21 cellular contexts compared by ENCODE assay signal in the genomic region with DNA sequence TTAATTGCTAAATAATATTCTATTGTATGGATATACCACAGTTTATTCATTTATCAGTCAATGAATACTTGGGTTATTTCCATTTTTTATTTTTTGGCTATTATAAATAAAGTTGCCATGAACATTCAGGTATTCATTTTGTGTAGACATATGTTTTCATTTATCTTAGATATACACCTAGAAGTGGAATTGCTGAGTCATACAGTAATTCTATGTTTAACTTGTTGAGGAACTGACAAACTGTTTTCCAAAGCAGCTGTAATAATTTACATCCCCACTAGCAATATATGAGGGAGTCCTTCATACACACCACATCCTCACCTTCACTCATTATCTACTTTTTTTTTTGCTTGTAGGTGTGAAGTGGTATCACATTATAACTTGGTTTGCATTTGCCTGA.
DNase-seq lines count a peak whose midpoint lies in the region; ATAC-seq, FAIRE-seq and TF ChIP-seq lines count a peak whose summit lies in the region.
"Had no signal": no experiment of that assay in that cellular context is flagged by ENCODE, and none has a peak within 500 bp of the region (broad histone marks: within the 10 kb centered on the region; RNA-seq: fewer than 3 reads in every experiment).

No MANE protein-coding gene starts in this region.

- H2BK5ac ChIP-seq in IMR-90 (ENCODE audit: low read depth, low read length, poor library complexity, severe bottlenecking), result no peak overlapping the region

- H3K9me3 ChIP-seq in HepG2 (ENCODE audit: low read length) (no peaks in the 10 kb centered on the region), right lobe of liver (no peaks in the 10 kb centered on the region), IMR-90 (ENCODE audit: control insufficient read depth, insufficient read depth, low read length) (no peaks in the 10 kb centered on the region)
- H3K9me3 ChIP-seq: BLaER1, Caco-2 had no signal

- H3K4me1 Mint-ChIP-seq in osteocyte (ENCODE audit: unreplicated experiment), result peaks cover 54% of the 10 kb centered on the region
- H3K4me1 Mint-ChIP-seq: B cell; CD4-positive, CD25-positive, alpha-beta regulatory T cell had no signal

- H3K4ac ChIP-seq in IMR-90 (ENCODE audit: low read depth, low read length), result no peak overlapping the region

- H3K56ac ChIP-seq in IMR-90 (ENCODE audit: extremely low read depth, insufficient read depth, low read length), result no peak overlapping the region

- no peak overlapping the region for H2BK20ac ChIP-seq in IMR-90 (ENCODE audit: low read depth, low read length)

- H3K14ac ChIP-seq in IMR-90 (replicated peaks; ENCODE audit: low read depth, low read length), result no peak overlapping the region

- no peak overlapping the region for H2AK9ac ChIP-seq in IMR-90 (replicated peaks; ENCODE audit: low read depth, low read length, poor library complexity)

- no peak overlapping the region for H2BK15ac ChIP-seq in IMR-90 (ENCODE audit: low read depth, low read length)

- H3K27ac Mint-ChIP-seq in osteocyte (ENCODE audit: unreplicated experiment), result peak overlapping the region; percentile 69
- H3K27ac Mint-ChIP-seq: B cell; CD4-positive, CD25-positive, alpha-beta regulatory T cell; CD8-positive, alpha-beta T cell had no signal

- TF ChIP-seq RAD21 in HepG2 (CRISPR knock-in tag; IDR thresholded peaks at IDR 0.05) (no peak), IMR-90 (IDR thresholded peaks at IDR 0.05; ENCODE audit: low read length) (no peak)

- H3K4me2 ChIP-seq in HepG2 (ENCODE audit: low read depth, low read length) (no peak overlapping the region), IMR-90 (ENCODE audit: low read depth, low read length) (no peak overlapping the region)
- H3K4me2 ChIP-seq: BLaER1 had no signal

- no peaks in the 10 kb centered on the region for H3K27me3 Mint-ChIP-seq in osteocyte (ENCODE audit: unreplicated experiment)
- H3K27me3 Mint-ChIP-seq: B cell; CD4-positive, CD25-positive, alpha-beta regulatory T cell had no signal

- TF ChIP-seq CTCF in HepG2 (CRISPR knock-in tag; IDR thresholded peaks at IDR 0.05) (no peak), right lobe of liver (IDR thresholded peaks at IDR 0.05) (no peak), IMR-90 (conservative IDR thresholded peaks at IDR 0.05; ENCODE audit: low read depth, low read length) (no peak), osteocyte (IDR thresholded peaks at IDR 0.05) (no peak)

- H3K9ac ChIP-seq in HepG2 (ENCODE audit: insufficient read depth, low read depth, low read length) (no peak overlapping the region), IMR-90 (ENCODE audit: low read depth, low read length) (no peak overlapping the region)
- H3K9ac ChIP-seq: BLaER1, GM23248 had no signal

- no peak overlapping the region for H2AK5ac ChIP-seq in IMR-90 (ENCODE audit: low read depth, low read length)

- TF ChIP-seq EP300 in HepG2 (IDR thresholded peaks at IDR 0.05; ENCODE audit: low read depth in 2 of 2, low read length in 2 of 2) (no peak), HepG2 (CRISPR knock-in tag; IDR thresholded peaks at IDR 0.05; ENCODE audit: borderline replicate concordance) (no peak)

- intact Hi-C loops in HepG2 (cut with micrococcal nuclease; ENCODE audit: unreplicated experiment), result no loop called here
- intact Hi-C loops in right lobe of liver (cut with DNase I), result no loop called here
- intact Hi-C loops in IMR-90 (cut with micrococcal nuclease), result no loop called here

- H3K27me3 ChIP-seq in HepG2 (ENCODE audit: control insufficient read depth in 1 of 2, insufficient read depth in 2 of 2, low read length in 2 of 2) (no peaks in the 10 kb centered on the region), right lobe of liver (no peaks in the 10 kb centered on the region), IMR-90 (ENCODE audit: control insufficient read depth, insufficient read depth, low read length) (no peaks in the 10 kb centered on the region)
- H3K27me3 ChIP-seq: BLaER1 had no signal

- no peak for TF ChIP-seq POLR2A in HepG2 (IDR thresholded peaks at IDR 0.05; ENCODE audit: insufficient read depth in 1 of 2, low read depth in 2 of 2, low read length in 2 of 2)
- no peak for TF ChIP-seq POLR2A in right lobe of liver (IDR thresholded peaks at IDR 0.05)
- TF ChIP-seq POLR2A in IMR-90 (IDR thresholded peaks at IDR 0.05; ENCODE audit: low read depth, low read length), result no peak

- H2BK120ac ChIP-seq in IMR-90 (ENCODE audit: low read depth, low read length), result no peak overlapping the region

- H3K36me3 ChIP-seq in HepG2 (replicated peaks in 1 of 2; ENCODE audit: control insufficient read depth in 1 of 2, insufficient read depth in 2 of 2, low read length in 2 of 2) (no peaks in the 10 kb centered on the region), right lobe of liver (no peaks in the 10 kb centered on the region), IMR-90 (ENCODE audit: control insufficient read depth, insufficient read depth, low read length) (peaks cover 4% of the 10 kb centered on the region; the same call in 1 of the 2 replicates)
- H3K36me3 ChIP-seq: BLaER1 had no signal

- H3K4me3 ChIP-seq in HepG2 (replicated peaks in 1 of 3; ENCODE audit: insufficient read depth in 1 of 3, low read depth in 2 of 3, low read length in 3 of 3), result no peak overlapping the region
- H3K4me3 ChIP-seq in right lobe of liver, result no peak overlapping the region
- H3K4me3 ChIP-seq in IMR-90 (ENCODE audit: insufficient read depth, low read depth, low read length), result no peak overlapping the region
- H3K4me3 ChIP-seq: BLaER1, GM23248 had no signal

- no peaks in the 10 kb centered on the region for H3K79me2 ChIP-seq in HepG2 (ENCODE audit: insufficient read depth, low read length)

- H4K91ac ChIP-seq in IMR-90 (ENCODE audit: insufficient read depth, low read depth, low read length), result no peak overlapping the region

- peaks cover 63% of the 10 kb centered on the region for H3K36me3 Mint-ChIP-seq in osteocyte (ENCODE audit: unreplicated experiment)
- H3K36me3 Mint-ChIP-seq: CD4-positive, CD25-positive, alpha-beta regulatory T cell; CD8-positive, alpha-beta T cell had no signal

- FAIRE-seq in HepG2 (lab: Jason Lieb, UNC), result no peak
- FAIRE-seq: G401.6, GM12892, GM19239, H1 had no signal

- H4K20me1 ChIP-seq in HepG2 (ENCODE audit: insufficient read depth, low read length), result no peaks in the 10 kb centered on the region
- H4K20me1 ChIP-seq in IMR-90 (ENCODE audit: insufficient read depth, low read length), result no peaks in the 10 kb centered on the region
- H4K20me1 ChIP-seq: BLaER1 had no signal

- H3K23ac ChIP-seq in IMR-90 (ENCODE audit: low read depth, low read length), result no peak overlapping the region

- H3K4me1 ChIP-seq in HepG2 (ENCODE audit: insufficient read depth, low read length) (no peaks in the 10 kb centered on the region), right lobe of liver (no peaks in the 10 kb centered on the region), IMR-90 (ENCODE audit: control insufficient read depth, insufficient read depth, low read length) (no peaks in the 10 kb centered on the region; the same call in 1 of the 2 replicates)
- H3K4me1 ChIP-seq: BLaER1, Caco-2 had no signal

- CTCF ChIA-PET in HepG2 (lab: Yijun Ruan, JAX; ENCODE audit: low intra/inter-chr PET ratio, low total read pairs) (no interaction called here), IMR-90 (lab: Yijun Ruan, JAX) (interaction anchor here (1.0 kb wide), 1 partner anchor 11 kb away, joined by 3 read pairs; no protein-coding TSS in a partner anchor)

- POLR2A ChIA-PET in HepG2 (lab: Yijun Ruan, JAX) (no interaction called here), IMR-90 (lab: Charles Lee; ENCODE audit: unreplicated experiment) (no interaction called here)

- dilution Hi-C loops in IMR-90 (cut with HindIII; ENCODE audit: low sequenced_read_pairs, unreplicated experiment), result no loop called here

- in situ Hi-C loops in HepG2 (cut with HindIII; ENCODE audit: extremely low pct_ligation_motif_present, low pct_unique_long_range_greater_than_20kb) (no loop called here), IMR-90 (cut with MboI; ENCODE audit: low sequenced_read_pairs) (no loop called here)

- peaks cover 18% of the 10 kb centered on the region for H3K9me3 Mint-ChIP-seq in osteocyte (ENCODE audit: unreplicated experiment)

- no peak overlapping the region for H3K27ac ChIP-seq in HepG2 (ENCODE audit: extremely low read length, insufficient read depth, low read length)
- no peak overlapping the region for H3K27ac ChIP-seq in right lobe of liver
- no peak overlapping the region for H3K27ac ChIP-seq in IMR-90 (ENCODE audit: insufficient read depth, low read length)
- H3K27ac ChIP-seq: BLaER1, C4-2B, GM23248 had no signal

- H3K9me1 ChIP-seq in IMR-90 (ENCODE audit: insufficient read depth, low read length), result no peaks in the 10 kb centered on the region; the same call in 1 of the 2 replicates

- DNase-seq in HepG2 (ENCODE audit: low spot score), result no peak
- DNase-seq in right lobe of liver, result no peak
- DNase-seq in IMR-90, result no peak
- no peak for DNase-seq in osteocyte (ENCODE audit: extremely low spot score, unreplicated experiment)
- no peak for DNase-seq in NCI-H524 (lab: John Stamatoyannopoulos, UW)
- DNase-seq: Caco-2; CD4-positive, CD25-positive, alpha-beta regulatory T cell; CD8-positive, alpha-beta T cell; DMS153; DND-41; GM23248; H7; HCEC 1CT had no signal

- ATAC-seq in HepG2 (no peak), right lobe of liver (no peak), IMR-90 (ENCODE audit: low read depth) (no peak), GM18498 (IDR thresholded peaks at IDR 0.05; ENCODE audit: unreplicated experiment) (no peak)
- ATAC-seq: CD8-positive, alpha-beta T cell had no signal

- H3K4me3 Mint-ChIP-seq in osteocyte (ENCODE audit: unreplicated experiment), result no peak overlapping the region
- H3K4me3 Mint-ChIP-seq: B cell; CD4-positive, CD25-positive, alpha-beta regulatory T cell; CD8-positive, alpha-beta T cell had no signal

- BruUV-seq in HepG2 (replicated peaks; lab: Mats Ljungman, UMichigan) (no TSS peak), IMR-90 (replicated peaks; lab: Mats Ljungman, UMichigan) (no TSS peak)

- H2AFZ ChIP-seq in HepG2 (ENCODE audit: low read length), result no peak overlapping the region
- H2AFZ ChIP-seq in IMR-90 (replicated peaks; ENCODE audit: low read length, poor library complexity), result no peak overlapping the region
- H2AFZ ChIP-seq: GM23248 had no signal

- H4K8ac ChIP-seq in IMR-90 (ENCODE audit: low read depth in 2 of 2, low read length in 2 of 2), result no peak overlapping the region

- H3K79me1 ChIP-seq in IMR-90 (ENCODE audit: low read depth in 1 of 2, low read length in 2 of 2), result peaks cover 0 to 4% of the 10 kb centered on the region in 2 experiments; a peak in 2 of 4 replicates

- H3K18ac ChIP-seq in IMR-90 (ENCODE audit: low read depth, low read length), result no peak overlapping the region

- no peak overlapping the region for H4K5ac ChIP-seq in IMR-90 (ENCODE audit: low read depth, low read length)

TF ChIP-seq in HepG2, 621 proteins besides CTCF, POLR2A, EP300 and RAD21 (continues in another document):
- TF ChIP-seq SOX6 (IDR thresholded peaks at IDR 0.05), result no peak
- TF ChIP-seq SOX6 (CRISPR knock-in tag; IDR thresholded peaks at IDR 0.05), result no peak
- no peak for TF ChIP-seq ARNTL (CRISPR knock-in tag; IDR thresholded peaks at IDR 0.05)
- peak; percentile 44; the same call in 1 of the 2 replicates for TF ChIP-seq NFE2L2 (IDR thresholded peaks at IDR 0.05; ENCODE audit: low read length)

TF ChIP-seq in IMR-90, 13 proteins besides CTCF, POLR2A, EP300 and RAD21 (continues in another document):
- TF ChIP-seq MXI1 (IDR thresholded peaks at IDR 0.05; ENCODE audit: borderline replicate concordance, low read depth, low read length) (no peak), MAZ (IDR thresholded peaks at IDR 0.05; ENCODE audit: borderline replicate concordance, low read depth, low read length) (no peak), SMC3 (IDR thresholded peaks at IDR 0.05; ENCODE audit: low read depth, low read length) (no peak)
